ENCODE assay signal across 8 cellular contexts in genomic region chr11:827861-828167, GRCh38. TPM values are rescaled to one million over a fixed set of nuclear protein-coding genes. Genes with fewer than 3 reads are reported as not detected.
DNase-seq lines count a peak whose midpoint lies in the region; ATAC-seq, FAIRE-seq and TF ChIP-seq lines count a peak whose summit lies in the region.

Gene CRACR2B, plus strand, starts transcription at chr11:827919. Its CDS starts 689 bp downstream, at chr11:828608.

- H2BK12ac ChIP-seq in H1 (ENCODE audit: low read depth, low read length): peak within 1 kb of the TSS; percentile 92; the same call in 1 of the 2 replicates

- no peaks in the 10 kb centered on the region; the same call in 1 of the 2 replicates for H3K79me1 ChIP-seq in H1 (ENCODE audit: low read depth, low read length)

- no peaks in the 10 kb centered on the region for H3K9me2 ChIP-seq in Karpas-422 (replicated peaks; ENCODE audit: insufficient read depth, low read length)

- peak within 1 kb of the TSS; percentile 60 for H2BK120ac ChIP-seq in H1 (replicated peaks; ENCODE audit: low read depth, low read length)

- H3K4me3 ChIP-seq in Caco-2 (ENCODE audit: low read depth, low read length) (peak within 1 kb of the TSS; percentile 62), Karpas-422 (ENCODE audit: low read length) (peak within 1 kb of the TSS; percentile 70), H1 (ENCODE audit: extremely low read depth in 1 of 4, insufficient read depth in 2 of 4, low read depth in 3 of 4, low read length in 4 of 4) (peak within 1 kb of the TSS; percentile 42 to 63 (median 58))

- H2BK15ac ChIP-seq in H1 (ENCODE audit: low read length): peak within 1 kb of the TSS; percentile 92

- no peak for TF ChIP-seq RAD21 in H1 (IDR thresholded peaks at IDR 0.05 in 1 of 2, conservative IDR thresholded peaks at IDR 0.05 in 1 of 2; ENCODE audit: low read depth in 2 of 2, low read length in 2 of 2)

- H3K27ac Mint-ChIP-seq in Caco-2 (ENCODE audit: unreplicated experiment) (peak within 1 kb of the TSS; percentile 63), nephron progenitor cell (no peak within 1 kb of the TSS)

- no peak for ATAC-seq in GM19035 (IDR thresholded peaks at IDR 0.05; ENCODE audit: unreplicated experiment)
- ATAC-seq in HG02852 (IDR thresholded peaks at IDR 0.05; ENCODE audit: unreplicated experiment): no peak

- peak within 1 kb of the TSS; percentile 88; the same call in 1 of the 2 replicates for H2BK5ac ChIP-seq in H1 (ENCODE audit: low read depth, low read length)

- TF ChIP-seq POLR2A in H1 (IDR thresholded peaks at IDR 0.05; ENCODE audit: control extremely low read depth in 1 of 2, low read depth in 2 of 2, low read length in 2 of 2): no peak

- H3K27ac ChIP-seq in Karpas-422 (ENCODE audit: low read length): no peak within 1 kb of the TSS
- H3K27ac ChIP-seq in H1 (ENCODE audit: low read depth, low read length): peak within 1 kb of the TSS; percentile 56; the same call in 1 of the 2 replicates

- H3K4ac ChIP-seq in H1 (replicated peaks; ENCODE audit: insufficient read length, low read depth, low read length): peak within 1 kb of the TSS; percentile 48

- peak within 1 kb of the TSS; percentile 88 for H3K4me3 Mint-ChIP-seq in Caco-2 (ENCODE audit: unreplicated experiment)
- peak within 1 kb of the TSS; percentile 69 for H3K4me3 Mint-ChIP-seq in nephron progenitor cell

- H3K4me1 Mint-ChIP-seq in Caco-2 (ENCODE audit: low read depth, unreplicated experiment) (peaks cover 19% of the 10 kb centered on the region), nephron progenitor cell (peaks cover 36% of the 10 kb centered on the region)

- CTCF ChIA-PET in Caco-2 (lab: Charles Lee) (interaction anchor here (1.6 kb wide), 1 partner anchor 10 kb away, joined by 5 read pairs; no protein-coding TSS in a partner anchor), H1 (lab: Charles Lee; ENCODE audit: partially characterized antibody) (interaction anchor here (2.1 to 3.5 kb wide), 2 partner anchors 11 to 20 kb away, joined by 7 to 26 read pairs; no protein-coding TSS in a partner anchor)

- H2BK20ac ChIP-seq in H1 (ENCODE audit: low read length): peak within 1 kb of the TSS; percentile 86; the same call in 1 of the 2 replicates

- POLR2A ChIA-PET in Caco-2 (lab: Charles Lee): interaction anchor here (1.0 to 1.3 kb wide), 2 partner anchors 9 to 17 kb away, joined by 3 to 7 read pairs; no protein-coding TSS in a partner anchor
- POLR2A ChIA-PET in H1 (lab: Charles Lee; ENCODE audit: partially characterized antibody): interaction anchor here (1.0 to 53.0 kb wide), 3 partner anchors 2 to 44 kb away, joined by 3 to 1917 read pairs (median 1917); partner anchors contain the start of genes CD151, CEND1, CRACR2B and PIDD1

- H3K27me3 Mint-ChIP-seq in Caco-2 (ENCODE audit: insufficient read depth, unreplicated experiment) (no peaks in the 10 kb centered on the region), nephron progenitor cell (ENCODE audit: low read depth, poor library complexity) (peaks cover 72% of the 10 kb centered on the region)

- H3K36me3 Mint-ChIP-seq in Caco-2 (ENCODE audit: insufficient read depth, unreplicated experiment) (peaks cover 30% of the 10 kb centered on the region), nephron progenitor cell (ENCODE audit: low read depth) (peaks cover 8% of the 10 kb centered on the region)

- H2AK5ac ChIP-seq in H1 (ENCODE audit: low read depth, low read length): peak within 1 kb of the TSS; percentile 48; the same call in 1 of the 2 replicates

- peak within 1 kb of the TSS; percentile 64 for H3K9ac ChIP-seq in Karpas-422 (ENCODE audit: low read length)
- H3K9ac ChIP-seq in H1 (replicated peaks in 1 of 4; ENCODE audit: extremely low read depth in 1 of 4, low read depth in 3 of 4, low read length in 3 of 4): peak within 1 kb of the TSS in 3 of 4 experiments; percentile 40 to 54 (median 50); a peak in 5 of 7 replicates

- H2AFZ ChIP-seq in Karpas-422 (ENCODE audit: low read length): peak within 1 kb of the TSS; percentile 42; the same call in 1 of the 2 replicates
- H2AFZ ChIP-seq in H1 (ENCODE audit: low read length): no peak within 1 kb of the TSS; the same call in 1 of the 2 replicates

- peaks cover 30% of the 10 kb centered on the region for H3K23me2 ChIP-seq in H1 (ENCODE audit: low read depth, low read length)

- peak within 1 kb of the TSS; percentile 86 for H4K8ac ChIP-seq in H1 (ENCODE audit: extremely low read depth, insufficient read depth, low read length)

- FAIRE-seq in H1 (lab: Jason Lieb, UNC): no peak

- peaks cover 33% of the 10 kb centered on the region for H4K20me1 ChIP-seq in Karpas-422 (ENCODE audit: insufficient read depth, low read depth, low read length)
- H4K20me1 ChIP-seq in H1 (replicated peaks in 1 of 2; ENCODE audit: control insufficient read depth in 1 of 2, insufficient read depth in 2 of 2, low read length in 2 of 2): peaks cover 2 to 8% of the 10 kb centered on the region in 2 experiments

- no TSS peak for BruUV-seq in Caco-2 (replicated peaks; lab: Mats Ljungman, UMichigan)

- H3K27me3 ChIP-seq in Caco-2 (replicated peaks; ENCODE audit: control insufficient read depth, insufficient read depth, low read length) (no peaks in the 10 kb centered on the region), Karpas-422 (ENCODE audit: low read length) (no peaks in the 10 kb centered on the region), H1 (replicated peaks in 1 of 4; ENCODE audit: control insufficient read depth in 3 of 4, extremely low read depth in 1 of 4, insufficient read depth in 3 of 4, low read length in 3 of 4) (peaks cover 6 to 41% (median 31%) of the 10 kb centered on the region in 4 experiments)

- intact Hi-C loops in Caco-2 (cut with micrococcal nuclease; ENCODE audit: unreplicated experiment): loop anchor here (1.0 kb wide), 1 partner anchor 9 kb away; no protein-coding TSS in a partner anchor

- TF ChIP-seq CTCF in Caco-2 (IDR thresholded peaks at IDR 0.05; ENCODE audit: insufficient read depth in 1 of 2, low read depth in 1 of 2, low read length in 1 of 2, severe bottlenecking in 1 of 2, unreplicated experiment in 1 of 2) (no peak), H1 (IDR thresholded peaks at IDR 0.05; ENCODE audit: control extremely low read depth in 1 of 3, insufficient read depth in 1 of 3, low read depth in 1 of 3, low read length in 3 of 3) (no peak), nephron progenitor cell (IDR thresholded peaks at IDR 0.05) (no peak)

- H3K9me3 ChIP-seq in Caco-2: no peaks in the 10 kb centered on the region
- no peaks in the 10 kb centered on the region for H3K9me3 ChIP-seq in Karpas-422 (ENCODE audit: low read length)
- no peaks in the 10 kb centered on the region for H3K9me3 ChIP-seq in H1 (ENCODE audit: insufficient read depth in 2 of 2, low read depth in 1 of 2, low read length in 1 of 2)

- peak within 1 kb of the TSS; percentile 78 for H3K4me2 ChIP-seq in Karpas-422 (ENCODE audit: low read depth, low read length, poor library complexity, severe bottlenecking)
- peak within 1 kb of the TSS; percentile 84 to 99 for H3K4me2 ChIP-seq in H1 (ENCODE audit: insufficient read depth in 1 of 2, low read depth in 2 of 2, low read length in 2 of 2)

- H3K9me3 Mint-ChIP-seq in Caco-2 (ENCODE audit: unreplicated experiment): no peaks in the 10 kb centered on the region
- no peaks in the 10 kb centered on the region for H3K9me3 Mint-ChIP-seq in nephron progenitor cell

- DNase-seq in Caco-2 (no peak), Karpas-422 (no peak), H1 (ENCODE audit: low read depth in 1 of 2, low spot score in 2 of 2) (no peak), nephron progenitor cell (no peak), cerebellar nuclear complex (lab: John Stamatoyannopoulos, UW) (no peak)
- DNase-seq in activated naive CD4-positive, alpha-beta T cell treated with Interleukin-2 at 50 U/mL for 16 hours: no peak

- no peak within 1 kb of the TSS for H3K56ac ChIP-seq in H1 (replicated peaks; ENCODE audit: insufficient read length, low read depth, low read length)

- H3K79me2 ChIP-seq in Karpas-422 (ENCODE audit: low read length): no peaks in the 10 kb centered on the region
- H3K79me2 ChIP-seq in H1 (ENCODE audit: control insufficient read depth in 1 of 2, insufficient read depth in 2 of 2, low read length in 2 of 2): no peaks in the 10 kb centered on the region

- no peak within 1 kb of the TSS for H3K14ac ChIP-seq in H1 (ENCODE audit: insufficient read length)

- TF ChIP-seq EP300 in H1 (IDR thresholded peaks at IDR 0.05; ENCODE audit: borderline replicate concordance in 1 of 2, low read depth in 2 of 2, low read length in 2 of 2): no peak

- H3K18ac ChIP-seq in H1 (ENCODE audit: extremely low read depth, low read length): peak within 1 kb of the TSS; percentile 95

- H4K91ac ChIP-seq in H1 (replicated peaks; ENCODE audit: insufficient read length, low read length): peak within 1 kb of the TSS; percentile 56

- H3K36me3 ChIP-seq in Caco-2 (ENCODE audit: control insufficient read depth, insufficient read depth, low read length): no peaks in the 10 kb centered on the region; the same call in 1 of the 2 replicates
- no peaks in the 10 kb centered on the region for H3K36me3 ChIP-seq in Karpas-422 (ENCODE audit: insufficient read depth, low read length)
- peaks cover 0 to 10% (median 1%) of the 10 kb centered on the region in 4 experiments; a peak in 1 of 8 replicates for H3K36me3 ChIP-seq in H1 (ENCODE audit: control insufficient read depth in 2 of 4, insufficient read depth in 4 of 4, low read length in 3 of 4)

- no peak within 1 kb of the TSS for H3K23ac ChIP-seq in H1 (ENCODE audit: insufficient read length)

- peak within 1 kb of the TSS; percentile 53 for H4K5ac ChIP-seq in H1 (ENCODE audit: insufficient read length, low read depth, low read length)

- 37% methylated on average over 3 of the region's 5 CpGs; no CpG with 5 or more reads in 1 of the 2 experiments for WGBS in H1 (ENCODE audit: extremely low coverage in 1 of 2, insufficient coverage in 1 of 2, insufficient read length in 1 of 2, insufficient replicate concordance in 2 of 2, low coverage in 1 of 2, low lambda C conversion rate in 2 of 2, missing lambda C conversion rate in 1 of 2), 2 experiments

- H3K4me1 ChIP-seq in Caco-2: peaks cover 46% of the 10 kb centered on the region
- H3K4me1 ChIP-seq in Karpas-422 (ENCODE audit: low read length): peaks cover 48% of the 10 kb centered on the region
- H3K4me1 ChIP-seq in H1 (replicated peaks in 1 of 4; ENCODE audit: control insufficient read depth in 3 of 4, insufficient read depth in 4 of 4, low read length in 3 of 4): peaks cover 0 to 45% (median 40%) of the 10 kb centered on the region in 4 experiments; a peak in 6 of 7 replicates

RNA-seq across cellular contexts. Expression of gene CRACR2B, which starts in this region (rescaled TPM):
- total RNA-seq in Caco-2 (2022): 15.4 and 16.3 TPM in 2 replicates
- 0.48 and 1.5 TPM in 2 replicates for total RNA-seq in Karpas-422 (2014; rRNA removed; shearing (Covaris generic); ENCODE audit: low replicate concordance)
- total RNA-seq in H1 (2021; fragmentation: NEBNext Ultra II Directional; extraction: Animal tissue kit (Norgen Biotek cat#: 25700)): 26.4 and 29.3 TPM in 2 replicates
- polyA plus RNA-seq in H1 (2011; rRNA removed): 18.2 and 34.9 TPM in 2 replicates
- polyA plus RNA-seq in H1 (2011; cell fraction: cytosol; rRNA removed): 27.3 TPM
- polyA plus RNA-seq in H1 (2011; cell fraction: nucleus; rRNA removed): 119 TPM
- 11.5 to 25.5 TPM (median 19.6 TPM) in 4 replicates for polyA plus RNA-seq in H1 (2012, experiment 1 of 2)
- polyA plus RNA-seq in H1 (2012, experiment 2 of 2): 13.0 TPM
- polyA plus RNA-seq in H1 (2013, experiment 1 of 2): 19.0 TPM
- polyA plus RNA-seq in H1 (2013, experiment 2 of 2): 17.3 TPM
- polyA minus RNA-seq in H1 (2011; rRNA and poly(A)+ RNA removed): 2.3 and 2.9 TPM in 2 replicates
- 10.1 TPM for polyA minus RNA-seq in H1 (2011; cell fraction: cytosol; rRNA and poly(A)+ RNA removed)
- 19.8 TPM for polyA minus RNA-seq in H1 (2011; cell fraction: nucleus; rRNA and poly(A)+ RNA removed)
